In genomic region chr9:16628421-16628820, GRCh38 we compare ENCODE assay signal across 13 cellular contexts.
DNase-seq lines count a peak whose midpoint lies in the region; ATAC-seq and TF ChIP-seq lines count a peak whose summit lies in the region.
"Had no signal": no experiment of that assay in that cellular context is flagged by ENCODE, and none has a peak within 500 bp of the region (broad histone marks: within the 10 kb centered on the region; RNA-seq: fewer than 3 reads in every experiment).

No MANE protein-coding gene starts in this region.

- H3K27ac ChIP-seq in ACC112 (ENCODE audit: low read depth, low read length) (peak overlapping the region; percentile 93), muscle layer of duodenum (ENCODE audit: low read length) (peak overlapping the region; percentile 5), suprapubic skin (no peak overlapping the region), left lung (peak overlapping the region in 1 of 2 donors; percentile 27)
- H3K27ac ChIP-seq: lower lobe of right lung had no signal

- 79% methylated on average over 7 of the region's 7 CpGs for WGBS in suprapubic skin

- no peaks in the 10 kb centered on the region for H3K36me3 ChIP-seq in ACC112 (ENCODE audit: insufficient read depth, low read length)
- no peaks in the 10 kb centered on the region for H3K36me3 ChIP-seq in muscle layer of duodenum (ENCODE audit: control insufficient read depth in 1 of 2, insufficient read depth in 2 of 2, low read length in 2 of 2)
- H3K36me3 ChIP-seq in suprapubic skin, result no peaks in the 10 kb centered on the region
- H3K36me3 ChIP-seq in left lung, result no peaks in the 10 kb centered on the region
- H3K36me3 ChIP-seq: lower lobe of right lung had no signal

- TF ChIP-seq CTCF in HFF-Myc (IDR thresholded peaks at IDR 0.05; ENCODE audit: low read depth, low read length, missing control alignments), result no peak
- no peak for TF ChIP-seq CTCF in choroid plexus epithelial cell (conservative IDR thresholded peaks at IDR 0.05; ENCODE audit: low read depth, low read length)
- no peak for TF ChIP-seq CTCF in suprapubic skin (IDR thresholded peaks at IDR 0.05)
- no peak for TF ChIP-seq CTCF in left lung (IDR thresholded peaks at IDR 0.05)

- no peak for TF ChIP-seq EP300 in suprapubic skin (IDR thresholded peaks at IDR 0.05)

- DNase-seq in HFF-Myc (ENCODE audit: extremely low read depth, low read depth) (no peak), choroid plexus epithelial cell (ENCODE audit: low read depth) (peak; percentile 49), suprapubic skin (ENCODE audit: low spot score in 2 of 2) (no peak), left lung (no peak), KG1 (lab: John Stamatoyannopoulos, UW) (no peak)
- DNase-seq in activated CD4-positive, alpha-beta T cell treated with anti-CD3 and anti-CD28 coated beads for 48 hours, result no peak
- DNase-seq: activated CD4-positive, CD25-positive, alpha-beta regulatory T cell; activated CD8-positive, alpha-beta memory T cell treated with anti-CD3 and anti-CD28 coated beads, Interleukin-2, amount 50 U/mL, for 48 hours; lower lobe of right lung; small intestine; stimulated activated naive CD4-positive, alpha-beta T cell had no signal

- H3K4me3 ChIP-seq in ACC112 (ENCODE audit: low read depth, low read length) (peak overlapping the region; percentile 69), HFF-Myc (replicated peaks; ENCODE audit: low read depth, low read length) (peak overlapping the region; percentile 2; the same call in 1 of the 2 replicates), choroid plexus epithelial cell (ENCODE audit: low read depth, low read length) (no peak overlapping the region), muscle layer of duodenum (ENCODE audit: low read depth in 1 of 2, low read length in 2 of 2) (no peak overlapping the region), suprapubic skin (no peak overlapping the region), left lung (no peak overlapping the region)
- H3K4me3 ChIP-seq: lower lobe of right lung had no signal

- no peaks in the 10 kb centered on the region for H3K9me3 ChIP-seq in muscle layer of duodenum (ENCODE audit: control insufficient read depth in 1 of 2, low read length in 2 of 2)
- no peaks in the 10 kb centered on the region for H3K9me3 ChIP-seq in suprapubic skin
- no peaks in the 10 kb centered on the region for H3K9me3 ChIP-seq in left lung
- H3K9me3 ChIP-seq: lower lobe of right lung had no signal

- peaks cover 41% of the 10 kb centered on the region for H3K79me2 ChIP-seq in ACC112 (ENCODE audit: control insufficient read depth, insufficient read depth, low read length, unreplicated experiment)

- H3K4me1 ChIP-seq in ACC112 (ENCODE audit: control insufficient read depth, insufficient read depth, low read length, unreplicated experiment) (peaks cover 56% of the 10 kb centered on the region), muscle layer of duodenum (ENCODE audit: control insufficient read depth in 1 of 2, insufficient read depth in 2 of 2, low read length in 2 of 2) (peaks cover 19 to 34% of the 10 kb centered on the region in 2 donors), suprapubic skin (peaks cover 38% of the 10 kb centered on the region), left lung (peaks cover 0 to 5% of the 10 kb centered on the region in 2 donors)

- peak overlapping the region; percentile 61 for H2AFZ ChIP-seq in ACC112 (ENCODE audit: low read length, unreplicated experiment)

- H3K27me3 ChIP-seq in ACC112 (ENCODE audit: insufficient read depth, low read length), result no peaks in the 10 kb centered on the region
- H3K27me3 ChIP-seq in muscle layer of duodenum (ENCODE audit: low read depth, low read length), result no peaks in the 10 kb centered on the region
- H3K27me3 ChIP-seq in suprapubic skin, result no peaks in the 10 kb centered on the region
- no peaks in the 10 kb centered on the region for H3K27me3 ChIP-seq in left lung

- intact Hi-C loops in left lung (cut with DNase I), result no loop called here

- ATAC-seq in left lung, result no peak

- TF ChIP-seq POLR2A in suprapubic skin (IDR thresholded peaks at IDR 0.05), result no peak

Comparison
In these comparisons a context has a peak if more than half of its experiments do, and no peak if none do; other contexts are left out.
1. H3K4me3 ChIP-seq: peak in ACC112 (single experiment) and HFF-Myc (single experiment); none in choroid plexus epithelial cell (single experiment), muscle layer of duodenum (0 of 2), suprapubic skin (single experiment) and left lung (0 of 2).